7 cellular contexts compared by ENCODE assay signal in the genomic region with DNA sequence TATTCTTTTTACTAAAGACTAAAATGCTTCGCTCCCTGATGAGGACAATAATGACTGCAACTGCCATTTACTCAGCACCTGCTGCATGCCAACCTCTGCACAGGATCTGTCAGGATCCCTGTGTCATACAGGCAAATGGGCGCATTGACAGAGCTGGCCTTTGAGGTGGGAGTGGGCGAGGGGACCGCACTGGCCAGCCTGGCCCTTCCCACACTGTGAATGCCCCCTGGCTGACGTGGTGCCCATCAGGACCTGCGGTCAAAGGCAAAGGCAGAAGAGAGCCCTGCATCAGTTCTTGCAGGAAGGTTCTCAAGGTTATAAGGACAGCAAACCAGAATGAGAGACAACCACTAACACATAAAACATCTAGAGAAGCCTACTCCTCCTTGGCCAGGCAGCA.
"Had no signal": no experiment of that assay in that cellular context is flagged by ENCODE, and none has a peak within 500 bp of the region (broad histone marks: within the 10 kb centered on the region; RNA-seq: fewer than 3 reads in every experiment).

No MANE protein-coding gene starts in this region.

- DNase-seq: H9, HCEC 1CT, HFFc6, KBM-7 had no signal

- H3K27ac Mint-ChIP-seq: GM23338, H9, HFFc6, IgD-negative memory B cell had no signal

- H3K4me3 ChIP-seq: GM23338 had no signal

- H3K27me3 Mint-ChIP-seq: IgD-negative memory B cell had no signal

- H3K4me3 Mint-ChIP-seq: GM23338, H9, HFFc6, IgD-negative memory B cell had no signal

- H3K27ac ChIP-seq: HL-60 had no signal

- H3K9me3 Mint-ChIP-seq: GM23338, H9, HFFc6, IgD-negative memory B cell had no signal

- H3K4me1 Mint-ChIP-seq: GM23338, H9 had no signal
